In the genomic region with DNA sequence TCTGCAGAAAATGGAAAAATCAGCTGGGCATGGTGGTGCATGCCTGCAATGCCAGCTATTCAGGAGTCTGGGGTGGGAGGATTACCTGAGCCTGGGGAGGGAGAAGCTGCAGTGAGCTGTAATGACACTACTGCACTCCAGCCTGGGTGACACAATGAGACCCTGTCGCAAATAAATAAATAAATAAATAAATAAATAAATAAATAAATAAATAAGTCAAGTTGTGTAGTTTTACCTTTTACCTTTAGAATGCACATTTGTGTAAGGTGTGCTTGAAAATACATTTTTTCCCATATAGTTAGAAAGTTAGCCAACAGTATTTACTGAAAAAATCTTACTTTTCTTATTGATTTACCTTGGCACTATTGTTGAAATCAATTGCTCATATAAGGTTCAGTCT, we compare ENCODE assay signal across 30 cellular contexts.
DNase-seq lines count a peak whose midpoint lies in the region; ATAC-seq, FAIRE-seq and TF ChIP-seq lines count a peak whose summit lies in the region.
"Had no signal": no experiment of that assay in that cellular context is flagged by ENCODE, and none has a peak within 500 bp of the region (broad histone marks: within the 10 kb centered on the region; RNA-seq: fewer than 3 reads in every experiment).

No MANE protein-coding gene starts in this region.

- DNase-seq in A549 (ENCODE audit: low read depth in 1 of 2, low spot score in 1 of 2) (no peak), NAMALWA (ENCODE audit: low spot score) (no peak), putamen (ENCODE audit: low spot score) (no peak)
- DNase-seq: 8988T; ACHN; AML-193; BE2C; C1 segment of cervical spinal cord; Caco-2; Calu3; CD4-positive, alpha-beta memory T cell; CD4-positive, alpha-beta T cell; CD4-positive, CD25-positive, alpha-beta regulatory T cell; CD8-positive, alpha-beta memory T cell; CD8-positive, alpha-beta T cell; COR-L47; DMS 273 treated with DMSO at 0.1 percent for 48 hours; DMS153; DMS53; DMS79; DMS79 treated with DMSO at 0.1 percent for 48 hours; DND-41; EL had no signal

- TF ChIP-seq RAD21 in A549 (conservative IDR thresholded peaks at IDR 0.05 in 1 of 2, IDR thresholded peaks at IDR 0.05 in 1 of 2), result no peak

- POLR2A ChIA-PET in A549 (lab: Yijun Ruan, JAX) (no interaction called here), HEK293 (lab: Yijun Ruan, JAX) (no interaction called here)

- H3K9me3 ChIP-seq in A549 (no peaks in the 10 kb centered on the region), HEK293 (ENCODE audit: control insufficient read depth, insufficient read depth, low read depth, low read length) (no peaks in the 10 kb centered on the region)
- H3K9me3 ChIP-seq: BE2C, Caco-2 had no signal

- 89% methylated on average over 1 of the region's 1 CpG for WGBS in A549 (ENCODE audit: missing lambda C conversion rate)

- no peak overlapping the region for H3K4me2 ChIP-seq in A549
- H3K4me2 ChIP-seq: BLaER1; BLaER1 treated with 17β-estradiol and CSF1 and Interleukin-3, amounts not matched to agents 10 nM and 100 nM had no signal

- CTCF ChIA-PET in A549 (lab: Yijun Ruan, JAX) (no interaction called here), HEK293 (lab: Yijun Ruan, JAX) (no interaction called here)

- TF ChIP-seq CTCF in A549 (IDR thresholded peaks at IDR 0.05) (no peak), HEK293 (tag by site-specific recombination; IDR thresholded peaks at IDR 0.05) (no peak)

- H3K36me3 ChIP-seq in HEK293 (ENCODE audit: control insufficient read depth in 2 of 2, insufficient read depth in 1 of 2, low read length in 2 of 2), result no peaks in the 10 kb centered on the region
- H3K36me3 ChIP-seq: BE2C; BLaER1; BLaER1 treated with 17β-estradiol and CSF1 and Interleukin-3, amounts not matched to agents 10 nM and 100 nM had no signal

- no peak for TF ChIP-seq POLR2A in A549 (IDR thresholded peaks at IDR 0.05; ENCODE audit: low read length)

- H3K4me1 ChIP-seq in A549 (no peaks in the 10 kb centered on the region), HEK293 (ENCODE audit: control insufficient read depth, insufficient read depth, low read length) (no peaks in the 10 kb centered on the region)
- H3K4me1 ChIP-seq: BE2C, Caco-2 had no signal

- ATAC-seq in A549, result no peak
- ATAC-seq: CD8-positive, alpha-beta T cell had no signal

- H3K4me3 ChIP-seq in A549 (no peak overlapping the region), HEK293 (ENCODE audit: low read depth, low read length) (no peak overlapping the region)
- H3K4me3 ChIP-seq: BLaER1; BLaER1 treated with 17β-estradiol and CSF1 and Interleukin-3, amounts not matched to agents 10 nM and 100 nM had no signal

- no peak for FAIRE-seq in A549 (lab: Jason Lieb, UNC)
- FAIRE-seq: A204.1, D721Med had no signal

- no peak for TF ChIP-seq EP300 in A549 (IDR thresholded peaks at IDR 0.05)

- H3K27ac ChIP-seq in A549 (no peak overlapping the region), HEK293 (ENCODE audit: extremely low read depth, low read depth, low read length) (no peak overlapping the region)
- H3K27ac ChIP-seq: 22Rv1; BLaER1; BLaER1 treated with 17β-estradiol and CSF1 and Interleukin-3, amounts not matched to agents 10 nM and 100 nM; C4-2B had no signal

TF ChIP-seq in A549, 52 proteins besides CTCF, POLR2A, EP300 and RAD21:
- TF ChIP-seq PHF8 (IDR thresholded peaks at IDR 0.05; ENCODE audit: borderline replicate concordance, low read depth) (no peak), NR3C1 (IDR thresholded peaks at IDR 0.05) (no peak), ZC3H11A (IDR thresholded peaks at IDR 0.05) (peak; percentile 77)
- TF ChIP-seq, protein P1, sequence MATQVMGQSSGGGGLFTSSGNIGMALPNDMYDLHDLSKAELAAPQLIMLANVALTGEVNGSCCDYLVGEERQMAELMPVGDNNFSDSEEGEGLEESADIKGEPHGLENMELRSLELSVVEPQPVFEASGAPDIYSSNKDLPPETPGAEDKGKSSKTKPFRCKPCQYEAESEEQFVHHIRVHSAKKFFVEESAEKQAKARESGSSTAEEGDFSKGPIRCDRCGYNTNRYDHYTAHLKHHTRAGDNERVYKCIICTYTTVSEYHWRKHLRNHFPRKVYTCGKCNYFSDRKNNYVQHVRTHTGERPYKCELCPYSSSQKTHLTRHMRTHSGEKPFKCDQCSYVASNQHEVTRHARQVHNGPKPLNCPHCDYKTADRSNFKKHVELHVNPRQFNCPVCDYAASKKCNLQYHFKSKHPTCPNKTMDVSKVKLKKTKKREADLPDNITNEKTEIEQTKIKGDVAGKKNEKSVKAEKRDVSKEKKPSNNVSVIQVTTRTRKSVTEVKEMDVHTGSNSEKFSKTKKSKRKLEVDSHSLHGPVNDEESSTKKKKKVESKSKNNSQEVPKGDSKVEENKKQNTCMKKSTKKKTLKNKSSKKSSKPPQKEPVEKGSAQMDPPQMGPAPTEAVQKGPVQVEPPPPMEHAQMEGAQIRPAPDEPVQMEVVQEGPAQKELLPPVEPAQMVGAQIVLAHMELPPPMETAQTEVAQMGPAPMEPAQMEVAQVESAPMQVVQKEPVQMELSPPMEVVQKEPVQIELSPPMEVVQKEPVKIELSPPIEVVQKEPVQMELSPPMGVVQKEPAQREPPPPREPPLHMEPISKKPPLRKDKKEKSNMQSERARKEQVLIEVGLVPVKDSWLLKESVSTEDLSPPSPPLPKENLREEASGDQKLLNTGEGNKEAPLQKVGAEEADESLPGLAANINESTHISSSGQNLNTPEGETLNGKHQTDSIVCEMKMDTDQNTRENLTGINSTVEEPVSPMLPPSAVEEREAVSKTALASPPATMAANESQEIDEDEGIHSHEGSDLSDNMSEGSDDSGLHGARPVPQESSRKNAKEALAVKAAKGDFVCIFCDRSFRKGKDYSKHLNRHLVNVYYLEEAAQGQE (IDR thresholded peaks at IDR 0.05), result no peak
- TF ChIP-seq, protein P2, sequence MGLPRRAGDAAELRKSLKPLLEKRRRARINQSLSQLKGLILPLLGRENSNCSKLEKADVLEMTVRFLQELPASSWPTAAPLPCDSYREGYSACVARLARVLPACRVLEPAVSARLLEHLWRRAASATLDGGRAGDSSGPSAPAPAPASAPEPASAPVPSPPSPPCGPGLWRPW (IDR thresholded peaks at IDR 0.05), result no peak

TF ChIP-seq in HEK293, 187 proteins besides CTCF, POLR2A, EP300 and RAD21 (continues in another document):
- TF ChIP-seq, protein P3, sequence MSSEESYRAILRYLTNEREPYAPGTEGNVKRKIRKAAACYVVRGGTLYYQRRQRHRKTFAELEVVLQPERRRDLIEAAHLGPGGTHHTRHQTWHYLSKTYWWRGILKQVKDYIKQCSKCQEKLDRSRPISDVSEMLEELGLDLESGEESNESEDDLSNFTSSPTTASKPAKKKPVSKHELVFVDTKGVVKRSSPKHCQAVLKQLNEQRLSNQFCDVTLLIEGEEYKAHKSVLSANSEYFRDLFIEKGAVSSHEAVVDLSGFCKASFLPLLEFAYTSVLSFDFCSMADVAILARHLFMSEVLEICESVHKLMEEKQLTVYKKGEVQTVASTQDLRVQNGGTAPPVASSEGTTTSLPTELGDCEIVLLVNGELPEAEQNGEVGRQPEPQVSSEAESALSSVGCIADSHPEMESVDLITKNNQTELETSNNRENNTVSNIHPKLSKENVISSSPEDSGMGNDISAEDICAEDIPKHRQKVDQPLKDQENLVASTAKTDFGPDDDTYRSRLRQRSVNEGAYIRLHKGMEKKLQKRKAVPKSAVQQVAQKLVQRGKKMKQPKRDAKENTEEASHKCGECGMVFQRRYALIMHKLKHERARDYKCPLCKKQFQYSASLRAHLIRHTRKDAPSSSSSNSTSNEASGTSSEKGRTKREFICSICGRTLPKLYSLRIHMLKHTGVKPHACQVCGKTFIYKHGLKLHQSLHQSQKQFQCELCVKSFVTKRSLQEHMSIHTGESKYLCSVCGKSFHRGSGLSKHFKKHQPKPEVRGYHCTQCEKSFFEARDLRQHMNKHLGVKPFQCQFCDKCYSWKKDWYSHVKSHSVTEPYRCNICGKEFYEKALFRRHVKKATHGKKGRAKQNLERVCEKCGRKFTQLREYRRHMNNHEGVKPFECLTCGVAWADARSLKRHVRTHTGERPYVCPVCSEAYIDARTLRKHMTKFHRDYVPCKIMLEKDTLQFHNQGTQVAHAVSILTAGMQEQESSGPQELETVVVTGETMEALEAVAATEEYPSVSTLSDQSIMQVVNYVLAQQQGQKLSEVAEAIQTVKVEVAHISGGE (tag by site-specific recombination; conservative IDR thresholded peaks at IDR 0.05; ENCODE audit: low read depth), result peak; percentile 61
- TF ChIP-seq ZNF121 (tag by site-specific recombination; IDR thresholded peaks at IDR 0.05) (no peak), ZNF394 (tag by site-specific recombination; IDR thresholded peaks at IDR 0.05; ENCODE audit: borderline replicate concordance) (peak; percentile 75; the same call in 1 of the 2 replicates), ZNF560 (tag by site-specific recombination; IDR thresholded peaks at IDR 0.05; ENCODE audit: borderline replicate concordance) (0 out of 2 replicates have a peak, but pooled peaks have one; percentile 23), ZNF777 (tag by site-specific recombination; IDR thresholded peaks at IDR 0.05; ENCODE audit: borderline replicate concordance) (no peak)
